Comparison of ENCODE assay signal across 28 cellular contexts in the genomic region with DNA sequence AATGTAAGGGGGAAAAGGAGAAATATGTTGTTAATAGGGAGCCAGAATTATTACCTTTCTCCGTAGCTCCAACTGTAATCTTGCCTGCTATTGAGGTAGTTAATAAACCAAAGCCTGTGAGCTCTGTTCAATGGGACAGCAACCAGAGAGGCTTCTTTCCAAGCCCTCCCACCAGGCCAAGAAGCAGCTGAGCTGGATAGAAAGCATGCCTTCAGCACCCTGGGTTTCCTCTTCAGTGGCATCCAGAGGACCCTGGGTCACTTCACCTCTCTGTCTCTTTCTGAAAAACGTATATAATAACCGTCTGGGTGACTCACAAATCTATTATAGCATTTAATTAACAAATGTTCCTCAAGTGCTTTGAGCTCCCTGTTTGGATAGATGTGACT.
DNase-seq lines count a peak whose midpoint lies in the region; ATAC-seq and TF ChIP-seq lines count a peak whose summit lies in the region.
"Had no signal": no experiment of that assay in that cellular context is flagged by ENCODE, and none has a peak within 500 bp of the region (broad histone marks: within the 10 kb centered on the region; RNA-seq: fewer than 3 reads in every experiment).

No MANE protein-coding gene starts in this region.

- no peak overlapping the region for H4K12ac ChIP-seq in trophoblast cell (ENCODE audit: low read depth, low read length)

- H3K4me3 Mint-ChIP-seq in WTC11: no peak overlapping the region
- H3K4me3 Mint-ChIP-seq: activated CD4-positive, alpha-beta memory T cell treated with anti-CD3 and anti-CD28 coated beads, Interleukin-2, amount 10 ng/mL, durations not matched to agents 7 days and 5 days; activated T-helper 1 cell treated with anti-CD3 and anti-CD28 coated beads, Interleukin-12 subunit alpha, Interleukin-12 subunit beta, Interleukin-2, Interleukin-4 antibody, amounts not matched to agents 30 ng/mL and 10 ng/mL and 1 ng/mL, durations not matched to agents 14 hours and 24 hours and 36 hours; central memory CD8-positive, alpha-beta T cell had no signal

- 100% methylated on average over 1 of the region's 3 CpGs; no CpG with 5 or more reads in 1 of the 2 experiments for WGBS in mesodermal cell (ENCODE audit: insufficient coverage in 2 of 2), 2 experiments
- WGBS in trophoblast cell (ENCODE audit: extremely low coverage, insufficient coverage, insufficient read length): no CpG with 5 or more reads among the region's 3 CpGs

- H3K79me1 ChIP-seq in trophoblast cell (ENCODE audit: low read length): no peaks in the 10 kb centered on the region

- H3K36me3 ChIP-seq in Karpas-422 (ENCODE audit: insufficient read depth, low read length) (no peaks in the 10 kb centered on the region), mesodermal cell (ENCODE audit: control insufficient read depth, insufficient read depth, low read length) (peaks cover 6% of the 10 kb centered on the region), tibial artery (no peaks in the 10 kb centered on the region), trophoblast cell (ENCODE audit: control insufficient read depth in 1 of 2, insufficient read depth in 2 of 2, low read length in 2 of 2) (peaks cover 0 to 1% of the 10 kb centered on the region in 2 experiments)
- H3K36me3 ChIP-seq: lower lobe of right lung, SJCRH30, spleen, thyroid gland had no signal

- H3K27me3 Mint-ChIP-seq in WTC11 (ENCODE audit: low read depth): no peaks in the 10 kb centered on the region
- H3K27me3 Mint-ChIP-seq: activated CD4-positive, alpha-beta memory T cell treated with anti-CD3 and anti-CD28 coated beads, Interleukin-2, amount 10 ng/mL, durations not matched to agents 7 days and 5 days; central memory CD8-positive, alpha-beta T cell had no signal

- H3K23ac ChIP-seq in trophoblast cell (ENCODE audit: low read length): no peak overlapping the region

- peak; percentile 57 for DNase-seq in Karpas-422
- no peak for DNase-seq in WTC11 (ENCODE audit: low spot score)
- DNase-seq in tibial artery: no peak
- no peak for DNase-seq in NCI-H82 treated with DMSO at 0.1 percent for 48 hours (lab: John Stamatoyannopoulos, UW; ENCODE audit: unreplicated experiment)
- DNase-seq in activated CD4-positive, alpha-beta T cell treated with anti-CD3 and anti-CD28 coated beads, Interleukin-2, amount 50 U/mL, for 48 hours: no peak
- DNase-seq in trophoblast cell: no peak
- DNase-seq: activated CD4-positive, alpha-beta memory T cell treated with anti-CD3 and anti-CD28 coated beads, Interleukin-2, amount 10 ng/mL, durations not matched to agents 7 days and 5 days; activated CD4-positive, CD25-positive, alpha-beta regulatory T cell treated with anti-CD3 and anti-CD28 coated beads, Interleukin-2, amount 50 U/mL, for 72 hours; activated CD8-positive, alpha-beta memory T cell treated with anti-CD3 and anti-CD28 coated beads, Interleukin-2, amount 50 U/mL, for 4 hours; activated naive CD4-positive, alpha-beta T cell treated with anti-CD3 and anti-CD28 coated beads, Interleukin-2, amount 50 U/mL, for 16 hours; body of pancreas; dermis blood vessel endothelial cell; GOT3; kidney glomerular epithelial cell; mucosa of descending colon; NCI-H2107; NCI-H446; NCI-H774; RPMI8226; SJCRH30; spleen; stimulated activated CD4-positive, alpha-beta T cell treated with anti-CD3 and anti-CD28 coated beads, Interleukin-2, amount 100 ng/mL, for 24 hours; thyroid gland had no signal

- no peaks in the 10 kb centered on the region for H3K36me3 Mint-ChIP-seq in WTC11

- H3K9ac ChIP-seq in Karpas-422 (ENCODE audit: low read length) (peak overlapping the region; percentile 10; the same call in 1 of the 2 replicates), trophoblast cell (ENCODE audit: low read length) (no peak overlapping the region)
- H3K9ac ChIP-seq: parathyroid adenoma had no signal

- H2BK120ac ChIP-seq in trophoblast cell (ENCODE audit: insufficient read depth, low read length, poor library complexity): no peak overlapping the region

- no peaks in the 10 kb centered on the region for H3K27me3 ChIP-seq in Karpas-422 (ENCODE audit: low read length)
- no peaks in the 10 kb centered on the region for H3K27me3 ChIP-seq in tibial artery
- H3K27me3 ChIP-seq in trophoblast cell (ENCODE audit: insufficient read depth, low read length): no peaks in the 10 kb centered on the region
- H3K27me3 ChIP-seq: body of pancreas, SJCRH30, spleen, thyroid gland had no signal

- no peak overlapping the region for H3K4ac ChIP-seq in trophoblast cell (ENCODE audit: low read depth, low read length)

- no peak overlapping the region for H4K8ac ChIP-seq in trophoblast cell (ENCODE audit: low read depth, low read length)

- H4K20me1 ChIP-seq in Karpas-422 (ENCODE audit: insufficient read depth, low read depth, low read length): no peaks in the 10 kb centered on the region

- peak overlapping the region; percentile 20; the same call in 1 of the 2 replicates for H3K27ac Mint-ChIP-seq in WTC11
- H3K27ac Mint-ChIP-seq: activated CD4-positive, alpha-beta memory T cell treated with anti-CD3 and anti-CD28 coated beads, Interleukin-2, amount 10 ng/mL, durations not matched to agents 7 days and 5 days; activated T-helper 1 cell treated with anti-CD3 and anti-CD28 coated beads, Interleukin-12 subunit alpha, Interleukin-12 subunit beta, Interleukin-2, Interleukin-4 antibody, amounts not matched to agents 30 ng/mL and 10 ng/mL and 1 ng/mL, durations not matched to agents 14 hours and 24 hours and 36 hours had no signal

- no peaks in the 10 kb centered on the region for H3K9me2 ChIP-seq in Karpas-422 (replicated peaks; ENCODE audit: insufficient read depth, low read length)

- no peak overlapping the region for H3K14ac ChIP-seq in trophoblast cell (ENCODE audit: low read length)

- TF ChIP-seq CTCF in WTC11 (IDR thresholded peaks at IDR 0.05) (no peak), tibial artery (IDR thresholded peaks at IDR 0.05) (no peak)

- peak overlapping the region; percentile 48 for H3K4me2 ChIP-seq in Karpas-422 (ENCODE audit: low read depth, low read length, poor library complexity, severe bottlenecking)
- no peak overlapping the region for H3K4me2 ChIP-seq in trophoblast cell (ENCODE audit: low read length)

- POLR2A ChIA-PET in WTC11 (lab: Charles Lee): interaction anchor here (1.0 kb wide), 1 partner anchor 10 kb away, joined by 3 read pairs; no protein-coding TSS in a partner anchor

- H2AFZ ChIP-seq in Karpas-422 (ENCODE audit: low read length): peak overlapping the region; percentile 22; the same call in 1 of the 2 replicates
- H2AFZ ChIP-seq in trophoblast cell (ENCODE audit: insufficient read depth, low read length, poor library complexity): no peak overlapping the region
- H2AFZ ChIP-seq: parathyroid adenoma had no signal

- H3K27ac ChIP-seq in Karpas-422 (ENCODE audit: low read length) (no peak overlapping the region), mesodermal cell (ENCODE audit: low read depth, low read length, severe bottlenecking) (peak overlapping the region; percentile 7), tibial artery (peak overlapping the region; percentile 21 to 84), trophoblast cell (ENCODE audit: low read depth, low read length) (no peak overlapping the region)
- H3K27ac ChIP-seq: body of pancreas, lower lobe of right lung, parathyroid adenoma, SJCRH30, spleen, thyroid gland had no signal

- H3K79me2 ChIP-seq in Karpas-422 (ENCODE audit: low read length): no peaks in the 10 kb centered on the region
- no peaks in the 10 kb centered on the region for H3K79me2 ChIP-seq in trophoblast cell (ENCODE audit: control insufficient read depth, insufficient read depth, low read length, poor library complexity)
- H3K79me2 ChIP-seq: parathyroid adenoma had no signal

- H2BK5ac ChIP-seq in trophoblast cell (ENCODE audit: low read depth, low read length, poor library complexity): no peak overlapping the region

- no peak overlapping the region for H4K91ac ChIP-seq in trophoblast cell (ENCODE audit: low read depth, low read length)

- H3K18ac ChIP-seq in trophoblast cell (ENCODE audit: low read length): no peak overlapping the region

- H3K9me3 Mint-ChIP-seq in WTC11: no peaks in the 10 kb centered on the region
- H3K9me3 Mint-ChIP-seq: activated CD4-positive, alpha-beta memory T cell treated with anti-CD3 and anti-CD28 coated beads, Interleukin-2, amount 10 ng/mL, durations not matched to agents 7 days and 5 days; activated T-helper 1 cell treated with anti-CD3 and anti-CD28 coated beads, Interleukin-12 subunit alpha, Interleukin-12 subunit beta, Interleukin-2, Interleukin-4 antibody, amounts not matched to agents 30 ng/mL and 10 ng/mL and 1 ng/mL, durations not matched to agents 14 hours and 24 hours and 36 hours; central memory CD8-positive, alpha-beta T cell had no signal

- CTCF ChIA-PET in WTC11 (lab: Charles Lee): interaction anchor here (0.6 to 1.8 kb wide), 6 partner anchors 11 to 1613 kb away, joined by 3 to 9 read pairs (median 4); no protein-coding TSS in a partner anchor

- intact Hi-C loops in tibial artery (cut with DNase I; ENCODE audit: low total_unique reads): no loop called here

- peaks cover 7% of the 10 kb centered on the region for H3K4me1 Mint-ChIP-seq in WTC11
- H3K4me1 Mint-ChIP-seq: activated CD4-positive, alpha-beta memory T cell treated with anti-CD3 and anti-CD28 coated beads, Interleukin-2, amount 10 ng/mL, durations not matched to agents 7 days and 5 days had no signal

- no peak overlapping the region for H3K4me3 ChIP-seq in Karpas-422 (ENCODE audit: low read length)
- H3K4me3 ChIP-seq in mesodermal cell (ENCODE audit: extremely low read depth, insufficient read depth, low read length, poor library complexity, severe bottlenecking): no peak overlapping the region
- no peak overlapping the region for H3K4me3 ChIP-seq in tibial artery
- H3K4me3 ChIP-seq in trophoblast cell (ENCODE audit: low read depth, low read length): no peak overlapping the region
- H3K4me3 ChIP-seq: body of pancreas, lower lobe of right lung, mucosa of descending colon, SJCRH30, spleen, thyroid gland had no signal

- H2BK12ac ChIP-seq in trophoblast cell (ENCODE audit: low read length): no peak overlapping the region

- H3K9me3 ChIP-seq in Karpas-422 (ENCODE audit: low read length) (no peaks in the 10 kb centered on the region), mesodermal cell (ENCODE audit: control insufficient read depth, low read length) (no peaks in the 10 kb centered on the region), tibial artery (no peaks in the 10 kb centered on the region), trophoblast cell (ENCODE audit: insufficient read depth, low read depth, low read length) (no peaks in the 10 kb centered on the region)
- H3K9me3 ChIP-seq: body of pancreas, lower lobe of right lung, mucosa of descending colon, SJCRH30, spleen, thyroid gland had no signal

- H3K4me1 ChIP-seq in Karpas-422 (ENCODE audit: low read length) (peaks cover 31% of the 10 kb centered on the region), mesodermal cell (ENCODE audit: control insufficient read depth, insufficient read depth, low read length, poor library complexity, severe bottlenecking) (peaks cover 7% of the 10 kb centered on the region), tibial artery (peaks cover 0 to 90% (median 36%) of the 10 kb centered on the region in 4 donors), trophoblast cell (ENCODE audit: control insufficient read depth in 1 of 2, insufficient read depth in 2 of 2, low read length in 2 of 2) (no peaks in the 10 kb centered on the region)
- H3K4me1 ChIP-seq: body of pancreas, parathyroid adenoma, SJCRH30, thyroid gland had no signal

- no peak overlapping the region for H2AK5ac ChIP-seq in trophoblast cell (ENCODE audit: low read length)

- peak; percentile 24; the same call in 1 of the 2 replicates for ATAC-seq in WTC11
- ATAC-seq: body of pancreas, lower lobe of right lung, mucosa of descending colon had no signal

Comparison
In these comparisons a context has a peak if more than half of its experiments do, and no peak if none do; other contexts are left out.
1. H3K27ac ChIP-seq: peak in mesodermal cell (single experiment) and tibial artery (2 of 2); none in Karpas-422 (single experiment) and trophoblast cell (single experiment).